Comparison of ENCODE assay signal across 1 cellular context in genomic region chr13:41596190-41596589, GRCh38.
TF ChIP-seq lines count a peak whose summit lies in the region.

No MANE protein-coding gene starts in this region.

TF ChIP-seq in IMR-90, 13 proteins besides CTCF, POLR2A, EP300 and RAD21 (continued from another document):
- no peak for TF ChIP-seq NFE2L2 (IDR thresholded peaks at IDR 0.05; ENCODE audit: low read depth, low read length)
